In genomic region chr19:8690753-8691539, GRCh38 we compare ENCODE assay signal across 36 cellular contexts. TPM values are rescaled to one million over a fixed set of nuclear protein-coding genes. Genes with fewer than 3 reads are reported as not detected.
"Had no signal": no experiment of that assay in that cellular context is flagged by ENCODE, and none has a peak within 500 bp of the region (broad histone marks: within the 10 kb centered on the region; RNA-seq: fewer than 3 reads in every experiment).

No MANE protein-coding gene starts in this region.

- H3K27ac Mint-ChIP-seq: mesothelial cell of epicardium; naive B cell; nephron progenitor cell; stimulated activated memory B cell treated with anti-CD40 and anti-IgM and Interleukin-4, amounts not matched to agents 10 μg/mL and 1 μg/mL and 100 μg/mL, for 72 hours had no signal

- DNase-seq: dermis blood vessel endothelial cell; effector memory CD4-positive, alpha-beta T cell; foreskin keratinocyte; heart left ventricle; left cardiac atrium; left lung; mesenchymal stem cell; mucosa of descending colon; naive B cell; nephron progenitor cell; nucleus accumbens; sigmoid colon; stimulated activated CD4-positive, alpha-beta T cell treated with anti-CD3 and anti-CD28 coated beads, Interleukin-2, amount 100 ng/mL, for 24 hours; stimulated activated CD4-positive, alpha-beta T cell treated with anti-CD3 and anti-CD28 coated beads, Interleukin-4, amount 100 ng/mL, for 24 hours; stimulated activated naive CD8-positive, alpha-beta T cell treated with anti-CD3 and anti-CD28 coated beads, Interleukin-15, Interleukin-2, amounts not matched to agents 100 U/mL and 50 U/mL, for 24 hours; substantia nigra; upper lobe of left lung had no signal

- ATAC-seq: foreskin keratinocyte; gastroesophageal sphincter; heart left ventricle; left cardiac atrium; left lung; mucosa of descending colon; stimulated activated memory B cell treated with anti-CD40 and anti-IgM and Interleukin-4, amounts not matched to agents 10 μg/mL and 1 μg/mL and 100 μg/mL, for 72 hours; stimulated activated naive CD8-positive, alpha-beta T cell treated with anti-CD3 and anti-CD28 coated beads, Interleukin-15, Interleukin-2, amounts not matched to agents 100 U/mL and 50 U/mL, for 24 hours had no signal

- FAIRE-seq: endothelial cell of umbilical vein, islet of Langerhans, urothelium cell line had no signal

- H3K4me1 Mint-ChIP-seq: mesothelial cell of epicardium; naive B cell; nephron progenitor cell; stimulated activated memory B cell treated with anti-CD40 and anti-IgM and Interleukin-4, amounts not matched to agents 10 μg/mL and 1 μg/mL and 100 μg/mL, for 72 hours had no signal

- H3K4me3 Mint-ChIP-seq: mesothelial cell of epicardium; naive B cell; nephron progenitor cell; stimulated activated memory B cell treated with anti-CD40 and anti-IgM and Interleukin-4, amounts not matched to agents 10 μg/mL and 1 μg/mL and 100 μg/mL, for 72 hours had no signal

- H3K36me3 Mint-ChIP-seq: mesothelial cell of epicardium; naive B cell; stimulated activated memory B cell treated with anti-CD40 and anti-IgM and Interleukin-4, amounts not matched to agents 10 μg/mL and 1 μg/mL and 100 μg/mL, for 72 hours had no signal

- H3K9me3 ChIP-seq: esophagus muscularis mucosa, gastroesophageal sphincter, heart left ventricle, left lung, mucosa of descending colon, prostate gland, right atrium auricular region, sigmoid colon, thoracic aorta, upper lobe of left lung had no signal

RNA-seq across cellular contexts. Expression of gene ACTL9, which starts 7.6 kb away (rescaled TPM):
- total RNA-seq: dermis blood vessel endothelial cell, endothelial cell of umbilical vein, epithelial cell of proximal tubule, esophagus muscularis mucosa, fibroblast of lung, foreskin keratinocyte, gastroesophageal sphincter, heart left ventricle, hepatocyte, kidney epithelial cell, left cardiac atrium, left lung, lower leg skin, lung microvascular endothelial cell, mesothelial cell of epicardium, mucosa of descending colon, osteocyte, right atrium auricular region, sigmoid colon, skeletal muscle tissue, thoracic aorta, tibial nerve, upper lobe of left lung had no signal

RNA-seq across cellular contexts. Expression of gene OR2Z1, which starts 30.5 kb away (rescaled TPM):
- total RNA-seq: dermis blood vessel endothelial cell, endothelial cell of umbilical vein, epithelial cell of proximal tubule, esophagus muscularis mucosa, fibroblast of lung, foreskin keratinocyte, gastroesophageal sphincter, heart left ventricle, hepatocyte, kidney epithelial cell, left cardiac atrium, left lung, lower leg skin, lung microvascular endothelial cell, mesothelial cell of epicardium, mucosa of descending colon, osteocyte, prostate gland, right atrium auricular region, sigmoid colon, skeletal muscle tissue, thoracic aorta, tibial nerve, upper lobe of left lung had no signal
